ENCODE assay signal across 8 cellular contexts in genomic region chr19:893775-894090, GRCh38. TPM values are rescaled to one million over a fixed set of nuclear protein-coding genes. Genes with fewer than 3 reads are reported as not detected.
DNase-seq lines count a peak whose midpoint lies in the region; ATAC-seq and TF ChIP-seq lines count a peak whose summit lies in the region.

No MANE protein-coding gene starts in this region.

- H4K20me1 ChIP-seq in DOHH2 (ENCODE audit: control insufficient read depth, insufficient read depth, low read depth, low read length): no peaks in the 10 kb centered on the region
- H4K20me1 ChIP-seq in OCI-LY3 (ENCODE audit: insufficient read depth, low read length): peaks cover 5% of the 10 kb centered on the region; the same call in 1 of the 2 replicates

- no peaks in the 10 kb centered on the region for H3K9me3 ChIP-seq in DOHH2 (ENCODE audit: control insufficient read depth, insufficient read depth, low read length)
- no peaks in the 10 kb centered on the region for H3K9me3 ChIP-seq in OCI-LY3 (ENCODE audit: insufficient read depth, low read length)
- no peaks in the 10 kb centered on the region for H3K9me3 ChIP-seq in effector memory CD4-positive, alpha-beta T cell (ENCODE audit: control insufficient read depth, low read length)
- no peaks in the 10 kb centered on the region for H3K9me3 ChIP-seq in prostate gland

- H3K36me3 ChIP-seq in DOHH2 (ENCODE audit: control insufficient read depth, low read length): peaks cover 11% of the 10 kb centered on the region
- peaks cover 38% of the 10 kb centered on the region for H3K36me3 ChIP-seq in OCI-LY3 (replicated peaks; ENCODE audit: low read depth, low read length)
- peaks cover 32% of the 10 kb centered on the region for H3K36me3 ChIP-seq in effector memory CD4-positive, alpha-beta T cell (ENCODE audit: control insufficient read depth, insufficient read depth, low read length)
- H3K36me3 ChIP-seq in prostate gland: no peaks in the 10 kb centered on the region

- no peaks in the 10 kb centered on the region for H3K27me3 ChIP-seq in DOHH2 (ENCODE audit: control insufficient read depth, low read length)
- no peaks in the 10 kb centered on the region for H3K27me3 ChIP-seq in OCI-LY3 (ENCODE audit: low read depth, low read length)
- no peaks in the 10 kb centered on the region for H3K27me3 ChIP-seq in effector memory CD4-positive, alpha-beta T cell (replicated peaks; ENCODE audit: control insufficient read depth, insufficient read depth, low read length, poor library complexity, severe bottlenecking)
- no peaks in the 10 kb centered on the region for H3K27me3 ChIP-seq in prostate gland (replicated peaks; ENCODE audit: insufficient read depth)

- H2AFZ ChIP-seq in OCI-LY3 (ENCODE audit: low read depth, low read length): no peak overlapping the region

- intact Hi-C loops in prostate gland (cut with DNase I) (no loop called here), posterior vena cava (cut with DNase I) (no loop called here)

- no peaks in the 10 kb centered on the region for H3K9me2 ChIP-seq in DOHH2 (replicated peaks; ENCODE audit: control insufficient read depth, low read length)

- TF ChIP-seq CTCF in DOHH2 (IDR thresholded peaks at IDR 0.05; ENCODE audit: low read depth, low read length, poor library complexity, severe bottlenecking): no peak
- no peak for TF ChIP-seq CTCF in OCI-LY3 (IDR thresholded peaks at IDR 0.05; ENCODE audit: low read depth, low read length)
- no peak for TF ChIP-seq CTCF in prostate gland (IDR thresholded peaks at IDR 0.05)

- H3K4me3 ChIP-seq in DOHH2 (ENCODE audit: low read length) (peak overlapping the region; percentile 90), OCI-LY3 (ENCODE audit: low read length) (peak overlapping the region; percentile 81), prostate gland (peak overlapping the region; percentile 92 to 97)
- no peak overlapping the region for H3K4me3 ChIP-seq in effector memory CD4-positive, alpha-beta T cell (ENCODE audit: insufficient read depth, low read depth, low read length, poor library complexity, severe bottlenecking)

- H3K4me2 ChIP-seq in DOHH2 (ENCODE audit: low read length): peak overlapping the region; percentile 79
- H3K4me2 ChIP-seq in OCI-LY3 (ENCODE audit: low read length): peak overlapping the region; percentile 59

- no peak for TF ChIP-seq POLR2A in prostate gland (IDR thresholded peaks at IDR 0.05)

- DNase-seq in effector memory CD4-positive, alpha-beta T cell: no peak
- no peak for DNase-seq in prostate gland (ENCODE audit: low spot score)
- DNase-seq in posterior vena cava (ENCODE audit: low spot score): no peak
- no peak for DNase-seq in hypothalamus (lab: John Stamatoyannopoulos, UW)

- no peak overlapping the region for H3K27ac ChIP-seq in DOHH2 (ENCODE audit: low read depth, low read length)
- H3K27ac ChIP-seq in OCI-LY3 (ENCODE audit: low read length): peak overlapping the region; percentile 74
- peak overlapping the region; percentile 87 for H3K27ac ChIP-seq in effector memory CD4-positive, alpha-beta T cell (ENCODE audit: insufficient read depth, low read length, poor library complexity, severe bottlenecking)
- H3K27ac ChIP-seq in prostate gland: peak overlapping the region; percentile 92 to 94

- H3K79me2 ChIP-seq in DOHH2 (ENCODE audit: control insufficient read depth, low read length) (peaks cover 12% of the 10 kb centered on the region), OCI-LY3 (ENCODE audit: low read length) (peaks cover 14% of the 10 kb centered on the region)

- H3K9ac ChIP-seq in OCI-LY3 (ENCODE audit: low read length): no peak overlapping the region

- H3F3A ChIP-seq in DOHH2 (ENCODE audit: control insufficient read depth, insufficient read depth): peaks cover 2% of the 10 kb centered on the region; the same call in 1 of the 2 replicates

- WGBS in prostate gland: 67% methylated on average over 12 of the region's 12 CpGs

- H3K4me1 ChIP-seq in DOHH2 (ENCODE audit: control insufficient read depth, low read length) (peaks cover 25% of the 10 kb centered on the region), OCI-LY3 (ENCODE audit: low read length) (no peaks in the 10 kb centered on the region), prostate gland (replicated peaks) (no peaks in the 10 kb centered on the region)
- H3K4me1 ChIP-seq in effector memory CD4-positive, alpha-beta T cell (ENCODE audit: control insufficient read depth, insufficient read depth, low read length, poor library complexity, severe bottlenecking): peaks cover 18% of the 10 kb centered on the region

- ATAC-seq in HG03469 (IDR thresholded peaks at IDR 0.05; ENCODE audit: unreplicated experiment) (no peak), HG03108 (IDR thresholded peaks at IDR 0.05; ENCODE audit: unreplicated experiment) (no peak)

RNA-seq across cellular contexts. Expression of gene RNU6-9, which starts 0.4 kb away (rescaled TPM):
- not detected for total RNA-seq in prostate gland
- not detected for total RNA-seq in posterior vena cava

RNA-seq across cellular contexts. Expression of gene MED16, which starts 0.7 kb away (rescaled TPM):
- total RNA-seq in prostate gland (100 to 1,000 TPM in 1 of 2 donors, 10 to 100 TPM in 1; 65.1 to 114 TPM), posterior vena cava (10 to 100 TPM; 29.4 to 33.6 TPM)

RNA-seq across cellular contexts. Expression of gene R3HDM4, which starts 19.3 kb away (rescaled TPM):
- 10 to 100 TPM; 36.9 to 58.7 TPM for total RNA-seq in prostate gland
- 10 to 100 TPM; 36.2 to 41.5 TPM for total RNA-seq in posterior vena cava

RNA-seq across cellular contexts. Expression of gene KISS1R, which starts 23.4 kb away (rescaled TPM):
- not detected for total RNA-seq in prostate gland
- not detected for total RNA-seq in posterior vena cava

RNA-seq across cellular contexts. Expression of gene ARID3A, which starts 32.1 kb away (rescaled TPM):
- total RNA-seq in prostate gland: 10 to 100 TPM in 1 of 2 donors, 1 to 10 TPM in 1; 3.8 to 18.7 TPM
- 1 to 10 TPM; 6.3 to 10.0 TPM for total RNA-seq in posterior vena cava
